In the genomic region with DNA sequence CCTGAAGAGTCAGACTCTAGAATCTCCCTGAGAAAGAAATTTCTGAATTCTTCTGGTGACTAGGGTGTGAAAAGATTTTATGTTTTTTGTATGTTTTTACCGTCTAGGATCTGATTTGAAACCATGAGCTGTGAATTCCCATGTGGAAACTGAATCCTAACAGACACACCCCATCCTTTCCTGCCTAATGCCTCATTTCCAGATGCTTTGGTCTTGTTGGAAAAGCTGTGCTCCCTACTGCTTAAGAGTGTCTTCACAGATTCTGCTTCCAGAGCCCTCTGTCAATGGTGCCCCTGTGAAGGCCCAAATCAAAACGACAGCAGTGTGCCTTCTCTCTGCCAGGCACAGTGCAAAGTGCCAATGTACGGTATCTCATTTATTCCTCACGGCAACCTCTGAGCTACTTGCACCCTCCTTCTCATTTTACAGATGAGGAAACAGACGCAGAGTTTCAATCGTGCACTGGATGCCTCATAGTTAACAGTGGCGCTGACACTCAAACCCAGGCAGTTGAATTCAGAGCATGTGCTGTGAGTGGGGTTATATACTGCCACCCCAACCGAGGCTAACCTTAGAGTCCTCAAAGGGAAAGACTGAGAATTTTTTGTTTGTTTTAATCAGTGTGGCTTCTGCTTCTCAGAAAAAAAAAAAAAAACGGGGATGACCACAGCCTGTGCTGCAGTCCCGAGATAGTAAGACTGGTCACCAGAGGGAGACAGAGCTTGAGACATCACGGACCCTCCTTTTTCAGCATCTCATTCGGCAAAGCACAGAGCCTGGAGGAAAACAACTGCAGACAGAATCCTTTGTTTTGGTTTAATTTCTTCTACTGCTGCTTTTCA, we compare ENCODE assay signal across 8 cellular contexts.
DNase-seq lines count a peak whose midpoint lies in the region; ATAC-seq lines count a peak whose summit lies in the region.

No MANE protein-coding gene starts in this region.

- H3K36me3 Mint-ChIP-seq in T-helper 17 cell (ENCODE audit: low read depth) = peaks cover 2% of the 10 kb centered on the region

- intact Hi-C loops in head of caudate nucleus (cut with DNase I) = no loop called here

- H3K4me1 Mint-ChIP-seq in T-helper 17 cell = no peaks in the 10 kb centered on the region

- peak overlapping the region; percentile 10 for H3K4me3 Mint-ChIP-seq in T-helper 17 cell

- DNase-seq in DMS53 (lab: John Stamatoyannopoulos, UW) = peak; percentile 63
- no peak for DNase-seq in DMS53 treated with DMSO at 0.1 percent for 48 hours (lab: John Stamatoyannopoulos, UW; ENCODE audit: unreplicated experiment)
- DNase-seq in HK-2 (ENCODE audit: unreplicated experiment) = peak; percentile 9
- no peak for DNase-seq in T-helper 17 cell
- peak in 38 of 42 donors; percentile 19 to 80 (median 52) for DNase-seq in head of caudate nucleus
- peak; percentile 36 for DNase-seq in putamen (ENCODE audit: low spot score)
- no peak for DNase-seq in cortex of kidney (lab: John Stamatoyannopoulos, UW)
- DNase-seq in NCI-H226 = no peak

- peaks cover 35% of the 10 kb centered on the region for H3K27me3 Mint-ChIP-seq in T-helper 17 cell

- no peaks in the 10 kb centered on the region for H3K9me3 ChIP-seq in T-helper 17 cell (ENCODE audit: control insufficient read depth, low read length, poor library complexity, severe bottlenecking)

- H3K27ac Mint-ChIP-seq in T-helper 17 cell = no peak overlapping the region

- ATAC-seq in T-helper 17 cell = no peak

Comparison
In these comparisons a context has a peak if more than half of its experiments do, and no peak if none do; other contexts are left out.
1. DNase-seq: peak in DMS53 (single experiment), HK-2 (single experiment), head of caudate nucleus (38 of 42) and putamen (single experiment); none in DMS53 treated with DMSO at 0.1 percent for 48 hours (single experiment), T-helper 17 cell (0 of 3), cortex of kidney (single experiment) and NCI-H226 (single experiment).